Comparison of ENCODE assay signal across 24 cellular contexts in genomic region chr20:35669681-35670080, GRCh38.
"Had no signal": no experiment of that assay in that cellular context is flagged by ENCODE, and none has a peak within 500 bp of the region (broad histone marks: within the 10 kb centered on the region; RNA-seq: fewer than 3 reads in every experiment).

No MANE protein-coding gene starts in this region.

- H3K4me3 ChIP-seq: colonic mucosa, gastrocnemius medialis, lung, mucosa of descending colon, right atrium auricular region, stomach, thyroid gland, vagina had no signal

- H3K27me3 ChIP-seq: colonic mucosa, gastrocnemius medialis, neutrophil, right atrium auricular region, stomach, thyroid gland, vagina had no signal

- H3K27ac ChIP-seq: colonic mucosa, gastrocnemius medialis, neutrophil, parathyroid adenoma, right atrium auricular region, stomach, thyroid gland, vagina had no signal

- H3K4me1 ChIP-seq: colonic mucosa, gastrocnemius medialis, parathyroid adenoma, right atrium auricular region, thyroid gland, vagina had no signal

- ATAC-seq: gastrocnemius medialis; mucosa of descending colon; natural killer cell treated with Interleukin-12 subunit alpha and Interleukin-12 subunit beta and Interleukin-15 and Interleukin-18, amount 100 ng/mL, for 72 hours; sciatic nerve; stimulated activated effector memory CD8-positive, alpha-beta T cell treated with anti-CD3 and anti-CD28 coated beads, Interleukin-12 subunit alpha, Interleukin-12 subunit beta, amount 100 ng/mL, for 72 hours had no signal

- H3K27me3 Mint-ChIP-seq: dendritic cell treated with granulocyte-macrophage colony-stimulating factor and Interleukin-4, amounts not matched to agents 40 ng/mL and 50 ng/mL, for 4 days; naive B cell; natural killer cell treated with Interleukin-12 subunit alpha and Interleukin-12 subunit beta and Interleukin-15 and Interleukin-18, amount 100 ng/mL, for 72 hours; progenitor cell of endocrine pancreas had no signal

- H3K4me3 Mint-ChIP-seq: dendritic cell treated with granulocyte-macrophage colony-stimulating factor and Interleukin-4, amounts not matched to agents 40 ng/mL and 50 ng/mL, for 4 days; mesothelial cell of epicardium; naive B cell; natural killer cell treated with Interleukin-12 subunit alpha and Interleukin-12 subunit beta and Interleukin-15 and Interleukin-18, amount 100 ng/mL, for 72 hours; neural crest cell; stimulated activated effector memory CD8-positive, alpha-beta T cell treated with anti-CD3 and anti-CD28 coated beads, Interleukin-12 subunit alpha, Interleukin-12 subunit beta, amount 100 ng/mL, for 72 hours had no signal

- DNase-seq: colonic mucosa; foreskin fibroblast; gastrocnemius medialis; mesenchymal stem cell; mucosa of descending colon; naive B cell; stimulated activated CD4-positive, alpha-beta T cell treated with anti-CD3 and anti-CD28 coated beads, Interleukin-2, amount 100 ng/mL, for 24 hours; stimulated activated CD4-positive, alpha-beta T cell treated with anti-CD3 and anti-CD28 coated beads, Interleukin-4, amount 100 ng/mL, for 24 hours; stimulated activated naive CD4-positive, alpha-beta T cell treated with Interleukin-2 at 50 U/mL for 16 hours; stomach; thyroid gland; trophoblast cell had no signal

- H3K9me3 Mint-ChIP-seq: dendritic cell treated with granulocyte-macrophage colony-stimulating factor and Interleukin-4, amounts not matched to agents 40 ng/mL and 50 ng/mL, for 4 days; mesothelial cell of epicardium; naive B cell; natural killer cell treated with Interleukin-12 subunit alpha and Interleukin-12 subunit beta and Interleukin-15 and Interleukin-18, amount 100 ng/mL, for 72 hours; neural crest cell; stimulated activated effector memory CD8-positive, alpha-beta T cell treated with anti-CD3 and anti-CD28 coated beads, Interleukin-12 subunit alpha, Interleukin-12 subunit beta, amount 100 ng/mL, for 72 hours had no signal

- H3K27ac Mint-ChIP-seq: dendritic cell treated with granulocyte-macrophage colony-stimulating factor and Interleukin-4, amounts not matched to agents 40 ng/mL and 50 ng/mL, for 4 days; mesothelial cell of epicardium; natural killer cell treated with Interleukin-12 subunit alpha and Interleukin-12 subunit beta and Interleukin-15 and Interleukin-18, amount 100 ng/mL, for 72 hours; progenitor cell of endocrine pancreas; stimulated activated effector memory CD8-positive, alpha-beta T cell treated with anti-CD3 and anti-CD28 coated beads, Interleukin-12 subunit alpha, Interleukin-12 subunit beta, amount 100 ng/mL, for 72 hours had no signal

- H3K9me3 ChIP-seq: colonic mucosa, gastrocnemius medialis, mucosa of descending colon, neutrophil, right atrium auricular region, stomach, thyroid gland, vagina had no signal
